ENCODE assay signal across 23 cellular contexts in the genomic region with DNA sequence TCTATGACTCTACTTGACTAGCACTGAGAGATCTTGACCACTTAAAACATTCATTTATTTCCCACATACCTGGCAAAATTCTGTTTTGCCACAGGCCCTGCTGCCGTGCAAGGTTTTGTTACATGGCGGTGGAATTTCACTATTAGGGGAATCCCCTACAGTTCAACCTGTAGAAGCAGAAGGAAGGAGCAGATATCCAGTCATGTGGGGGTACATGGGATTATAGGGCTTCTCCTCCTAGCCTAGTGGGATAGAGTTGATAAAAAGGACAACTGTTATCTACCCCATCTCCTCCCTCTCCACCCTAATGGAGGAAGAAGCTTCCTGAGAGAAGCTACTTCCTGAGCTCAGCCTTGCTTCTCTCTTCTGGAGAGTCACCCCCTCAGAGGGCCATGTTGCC. TPM values are rescaled to one million over a fixed set of nuclear protein-coding genes. Genes with fewer than 3 reads are reported as not detected.
DNase-seq lines count a peak whose midpoint lies in the region; ATAC-seq, FAIRE-seq and TF ChIP-seq lines count a peak whose summit lies in the region.
"Had no signal": no experiment of that assay in that cellular context is flagged by ENCODE, and none has a peak within 500 bp of the region (broad histone marks: within the 10 kb centered on the region; RNA-seq: fewer than 3 reads in every experiment).

No MANE protein-coding gene starts in this region.

- H3K79me2 ChIP-seq in H1 (ENCODE audit: control insufficient read depth in 1 of 2, insufficient read depth in 2 of 2, low read length in 2 of 2) = no peaks in the 10 kb centered on the region
- no peaks in the 10 kb centered on the region for H3K79me2 ChIP-seq in neural progenitor cell (ENCODE audit: low read depth)

- no peak overlapping the region for H2BK5ac ChIP-seq in H1 (ENCODE audit: low read depth, low read length)

- peaks cover 12% of the 10 kb centered on the region for H3K4me1 ChIP-seq in A549
- peaks cover 47% of the 10 kb centered on the region for H3K4me1 ChIP-seq in HUES6 (ENCODE audit: control insufficient read depth, insufficient read depth, low read length)
- peaks cover 3 to 9% (median 7%) of the 10 kb centered on the region in 4 experiments; a peak in 6 of 7 replicates for H3K4me1 ChIP-seq in H1 (replicated peaks in 1 of 4; ENCODE audit: control insufficient read depth in 3 of 4, insufficient read depth in 4 of 4, low read length in 3 of 4)
- peaks cover 11% of the 10 kb centered on the region for H3K4me1 ChIP-seq in neural progenitor cell
- peaks cover 0 to 18% (median 0%) of the 10 kb centered on the region in 12 donors for H3K4me1 ChIP-seq in heart left ventricle

- no peak overlapping the region for H2AK5ac ChIP-seq in H1 (ENCODE audit: low read depth, low read length)

- WGBS in A549 (ENCODE audit: missing lambda C conversion rate) = 97% methylated on average over 2 of the region's 2 CpGs
- 94% methylated on average over 2 of the region's 2 CpGs; no CpG with 5 or more reads in 1 of the 2 experiments for WGBS in H1 (ENCODE audit: extremely low coverage in 1 of 2, insufficient coverage in 1 of 2, insufficient read length in 1 of 2, insufficient replicate concordance in 2 of 2, low coverage in 1 of 2, low lambda C conversion rate in 2 of 2, missing lambda C conversion rate in 1 of 2), 2 experiments
- 86 to 91% (median 89%) methylated on average over 2 of the region's 2 CpGs for WGBS in heart left ventricle, 4 donors

- 0 out of 2 replicates have a peak overlapping the region, but pooled peaks have one; percentile 7 for H2BK12ac ChIP-seq in H1 (ENCODE audit: low read depth, low read length)

- POLR2A ChIA-PET in A549 (lab: Yijun Ruan, JAX) (interaction anchor here (1.4 kb wide), 1 partner anchor 94 kb away, joined by 5 read pairs; a partner anchor contains a TSS), H1 (lab: Charles Lee; ENCODE audit: partially characterized antibody) (interaction anchor here (0.8 to 1.6 kb wide), 4 partner anchors 10 to 93 kb away, joined by 3 to 4 read pairs (median 4); no protein-coding TSS in a partner anchor)

- no peaks in the 10 kb centered on the region for H3K27me3 ChIP-seq in HUES6 (ENCODE audit: control insufficient read depth, insufficient read depth, low read length)
- no peaks in the 10 kb centered on the region for H3K27me3 ChIP-seq in H1 (replicated peaks in 1 of 4; ENCODE audit: control insufficient read depth in 3 of 4, extremely low read depth in 1 of 4, insufficient read depth in 3 of 4, low read length in 3 of 4)
- H3K27me3 ChIP-seq in neural progenitor cell = no peaks in the 10 kb centered on the region
- no peaks in the 10 kb centered on the region for H3K27me3 ChIP-seq in heart left ventricle

- ATAC-seq in A549 (no peak), HG03354 (IDR thresholded peaks at IDR 0.05; ENCODE audit: poor library complexity, severe bottlenecking, unreplicated experiment) (no peak), heart left ventricle (no peak)

- intact Hi-C loops in heart left ventricle (cut with DNase I) = no loop called here

- H3K23me2 ChIP-seq in H1 (ENCODE audit: low read depth, low read length) = no peaks in the 10 kb centered on the region

- peaks cover 30% of the 10 kb centered on the region for H3K4me1 Mint-ChIP-seq in neural progenitor cell
- H3K4me1 Mint-ChIP-seq: CD4-positive, CD25-positive, alpha-beta regulatory T cell had no signal

- no peak overlapping the region for H4K8ac ChIP-seq in H1 (ENCODE audit: extremely low read depth, insufficient read depth, low read length)

- no peak overlapping the region for H2BK120ac ChIP-seq in H1 (replicated peaks; ENCODE audit: low read depth, low read length)

- H3K18ac ChIP-seq in H1 (ENCODE audit: extremely low read depth, low read length) = peak overlapping the region; percentile 38; the same call in 1 of the 2 replicates

- no peaks in the 10 kb centered on the region for H4K20me1 ChIP-seq in H1 (replicated peaks in 1 of 2; ENCODE audit: control insufficient read depth in 1 of 2, insufficient read depth in 2 of 2, low read length in 2 of 2)
- H4K20me1 ChIP-seq in neural progenitor cell (ENCODE audit: low read depth) = no peaks in the 10 kb centered on the region

- no peak overlapping the region for H3K56ac ChIP-seq in H1 (replicated peaks; ENCODE audit: insufficient read length, low read depth, low read length)

- H3K4me3 ChIP-seq in A549 (no peak overlapping the region), HUES6 (ENCODE audit: low read depth, low read length) (no peak overlapping the region), H1 (ENCODE audit: extremely low read depth in 1 of 4, insufficient read depth in 2 of 4, low read depth in 3 of 4, low read length in 4 of 4) (no peak overlapping the region), neural progenitor cell (no peak overlapping the region), heart left ventricle (no peak overlapping the region)

- FAIRE-seq in A549 (lab: Jason Lieb, UNC) (no peak), H1 (lab: Jason Lieb, UNC) (no peak)

- no peak overlapping the region for H3K27ac Mint-ChIP-seq in neural progenitor cell
- H3K27ac Mint-ChIP-seq: CD4-positive, CD25-positive, alpha-beta regulatory T cell; H9; HFFc6 had no signal

- H3K27me3 Mint-ChIP-seq in neural progenitor cell (ENCODE audit: insufficient read depth, low read depth) = peaks cover 7% of the 10 kb centered on the region

- TF ChIP-seq POLR2A in A549 (IDR thresholded peaks at IDR 0.05; ENCODE audit: low read length) (no peak), H1 (IDR thresholded peaks at IDR 0.05; ENCODE audit: control extremely low read depth in 1 of 2, low read depth in 2 of 2, low read length in 2 of 2) (no peak), heart left ventricle (IDR thresholded peaks at IDR 0.05) (no peak)

- H3K36me3 ChIP-seq in HUES6 (ENCODE audit: control insufficient read depth, insufficient read depth, low read length) = no peaks in the 10 kb centered on the region
- H3K36me3 ChIP-seq in H1 (ENCODE audit: control insufficient read depth in 2 of 4, insufficient read depth in 4 of 4, low read length in 3 of 4) = no peaks in the 10 kb centered on the region
- H3K36me3 ChIP-seq in neural progenitor cell = no peaks in the 10 kb centered on the region
- no peaks in the 10 kb centered on the region for H3K36me3 ChIP-seq in heart left ventricle

- no peak overlapping the region for H4K5ac ChIP-seq in H1 (ENCODE audit: insufficient read length, low read depth, low read length)

- DNase-seq in A549 (ENCODE audit: low read depth in 1 of 2, low spot score in 1 of 2) (no peak), H1 (ENCODE audit: low read depth in 1 of 2, low spot score in 2 of 2) (no peak), neural progenitor cell (ENCODE audit: low spot score) (no peak), middle frontal gyrus (ENCODE audit: extremely low spot score, low spot score) (no peak), heart left ventricle (no peak), NCI-H2081 treated with DMSO at 0.1 percent for 48 hours (lab: John Stamatoyannopoulos, UW) (no peak)
- DNase-seq: CD4-positive, CD25-positive, alpha-beta regulatory T cell; DMS153; DND-41; NCI-H1105 treated with DMSO at 0.1 percent for 48 hours; NCI-H1930; NCI-H446; NCI-H524 treated with DMSO at 0.1 percent for 48 hours; NCI-H774 had no signal

- H3K4ac ChIP-seq in H1 (replicated peaks; ENCODE audit: insufficient read length, low read depth, low read length) = no peak overlapping the region

- H3K9ac ChIP-seq in HUES6 (ENCODE audit: low read length) (peak overlapping the region; percentile 16), H1 (replicated peaks in 1 of 4; ENCODE audit: extremely low read depth in 1 of 4, low read depth in 3 of 4, low read length in 3 of 4) (no peak overlapping the region), neural progenitor cell (no peak overlapping the region)

- H2BK20ac ChIP-seq in H1 (ENCODE audit: low read length) = no peak overlapping the region

- H2BK15ac ChIP-seq in H1 (ENCODE audit: low read length) = no peak overlapping the region; the same call in 1 of the 2 replicates

- no peak overlapping the region for H3K14ac ChIP-seq in H1 (ENCODE audit: insufficient read length)

- H2AFZ ChIP-seq in H1 (ENCODE audit: low read length) (no peak overlapping the region), neural progenitor cell (replicated peaks) (peak overlapping the region; percentile 77)

- CTCF ChIA-PET in A549 (lab: Yijun Ruan, JAX) = interaction anchor here (0.7 to 11.4 kb wide), 12 partner anchors 11 to 236 kb away, joined by 3 to 140 read pairs (median 4); a partner anchor contains a TSS
- CTCF ChIA-PET in H1 (lab: Charles Lee; ENCODE audit: partially characterized antibody) = interaction anchor here (1.0 to 35.1 kb wide), 7 partner anchors 9 to 239 kb away, joined by 3 to 828 read pairs (median 4); a partner anchor contains a TSS

- no peak overlapping the region for H3K23ac ChIP-seq in H1 (ENCODE audit: insufficient read length)

- TF ChIP-seq EP300 in A549 (IDR thresholded peaks at IDR 0.05) (no peak), H1 (IDR thresholded peaks at IDR 0.05; ENCODE audit: borderline replicate concordance in 1 of 2, low read depth in 2 of 2, low read length in 2 of 2) (no peak)

- H3K4me2 ChIP-seq in A549 = peak overlapping the region; percentile 41; the same call in 1 of the 3 replicates
- H3K4me2 ChIP-seq in H1 (ENCODE audit: insufficient read depth in 1 of 2, low read depth in 2 of 2, low read length in 2 of 2) = peak overlapping the region in 1 of 2 experiments; percentile 44; a peak in 2 of 4 replicates
- peak overlapping the region; percentile 47 for H3K4me2 ChIP-seq in neural progenitor cell

- no peak for TF ChIP-seq RAD21 in A549 (conservative IDR thresholded peaks at IDR 0.05 in 1 of 2, IDR thresholded peaks at IDR 0.05 in 1 of 2)
- TF ChIP-seq RAD21 in H1 (IDR thresholded peaks at IDR 0.05 in 1 of 2, conservative IDR thresholded peaks at IDR 0.05 in 1 of 2; ENCODE audit: low read depth in 2 of 2, low read length in 2 of 2) = no peak

- H3K4me3 Mint-ChIP-seq in neural progenitor cell = no peak overlapping the region
- H3K4me3 Mint-ChIP-seq: CD4-positive, CD25-positive, alpha-beta regulatory T cell; H9; HFFc6 had no signal

- H3K9me3 ChIP-seq in A549 (no peaks in the 10 kb centered on the region), HUES6 (ENCODE audit: control insufficient read depth, insufficient read depth, low read depth, low read length) (no peaks in the 10 kb centered on the region), H1 (ENCODE audit: insufficient read depth in 2 of 2, low read depth in 1 of 2, low read length in 1 of 2) (no peaks in the 10 kb centered on the region), neural progenitor cell (ENCODE audit: low read depth) (no peaks in the 10 kb centered on the region), heart left ventricle (no peaks in the 10 kb centered on the region)

- H3F3A ChIP-seq in neural progenitor cell (ENCODE audit: low read depth) = no peaks in the 10 kb centered on the region

- no peaks in the 10 kb centered on the region for H3K9me3 Mint-ChIP-seq in neural progenitor cell
- H3K9me3 Mint-ChIP-seq: CD4-positive, CD25-positive, alpha-beta regulatory T cell; H9; HFFc6 had no signal

- no peaks in the 10 kb centered on the region for H3K79me1 ChIP-seq in H1 (ENCODE audit: low read depth, low read length)

- no peaks in the 10 kb centered on the region for H3K36me3 Mint-ChIP-seq in neural progenitor cell
- H3K36me3 Mint-ChIP-seq: CD4-positive, CD25-positive, alpha-beta regulatory T cell had no signal

- TF ChIP-seq CTCF in A549 (IDR thresholded peaks at IDR 0.05) (no peak), H1 (IDR thresholded peaks at IDR 0.05; ENCODE audit: control extremely low read depth in 1 of 3, insufficient read depth in 1 of 3, low read depth in 1 of 3, low read length in 3 of 3) (no peak), neural progenitor cell (IDR thresholded peaks at IDR 0.05) (no peak), heart left ventricle (IDR thresholded peaks at IDR 0.05) (no peak)

- no peak overlapping the region for H4K91ac ChIP-seq in H1 (replicated peaks; ENCODE audit: insufficient read length, low read length)

- H3K27ac ChIP-seq in A549 (peak overlapping the region in 1 of 2 experiments; percentile 73; a peak in 3 of 6 replicates), HUES6 (ENCODE audit: low read depth, low read length) (no peak overlapping the region), H1 (ENCODE audit: low read depth, low read length) (no peak overlapping the region), neural progenitor cell (no peak overlapping the region), heart left ventricle (no peak overlapping the region)

RNA-seq across cellular contexts. Expression of a gene that starts 17.7 kb away (rescaled TPM):
- polyA plus RNA-seq in A549 (2011; rRNA removed) = not detected in 2 replicates
- polyA plus RNA-seq in A549 (2012; cell fraction: cytosol; rRNA removed) = not detected in 2 replicates
- polyA plus RNA-seq in A549 (2012; cell fraction: nucleus; rRNA removed) = not detected in 2 replicates
- polyA plus RNA-seq in A549 (2017; fragmentation: RNase III; extraction: RNeasy Plus Mini Kit Qiagen cat#74134 plus additional on column Dnase treatment) = not detected in 3 replicates
- not detected in 2 replicates for polyA minus RNA-seq in A549 (2011; rRNA and poly(A)+ RNA removed)
- not detected in 2 replicates for total RNA-seq in H1 (2021; fragmentation: NEBNext Ultra II Directional; extraction: Animal tissue kit (Norgen Biotek cat#: 25700))
- 0.12 and 0.20 TPM in 2 replicates for polyA plus RNA-seq in H1 (2011; rRNA removed)
- polyA plus RNA-seq in H1 (2011; cell fraction: cytosol; rRNA removed) = not detected
- polyA plus RNA-seq in H1 (2011; cell fraction: nucleus; rRNA removed) = 0.24 TPM
- polyA plus RNA-seq in H1 (2012, experiment 1 of 2) = 0.13 TPM in 1 of 4 replicates, not detected in the others
- polyA plus RNA-seq in H1 (2012, experiment 2 of 2) = not detected
- polyA plus RNA-seq in H1 (2013, experiment 1 of 2) = not detected
- not detected for polyA plus RNA-seq in H1 (2013, experiment 2 of 2)
- polyA minus RNA-seq in H1 (2011; rRNA and poly(A)+ RNA removed) = 0.25 TPM in 1 of 2 replicates, not detected in the other
- polyA minus RNA-seq in H1 (2011; cell fraction: cytosol; rRNA and poly(A)+ RNA removed) = not detected
- polyA minus RNA-seq in H1 (2011; cell fraction: nucleus; rRNA and poly(A)+ RNA removed) = not detected
- 0.12 TPM in 1 of 2 replicates, not detected in the other for total RNA-seq in neural progenitor cell (ENCODE audit: low replicate concordance)
- total RNA-seq in heart left ventricle = 1 to 10 TPM in 1 of 9 donors, under 1 TPM in 4, not detected in 4; 0.23 to 2.1 (median 0.40) TPM
- polyA plus RNA-seq in heart left ventricle = 1 to 10 TPM in 1 of 2 donors, under 1 TPM in 1; 0.07 to 3.4 TPM
- total RNA-seq: CD4-positive, CD25-positive, alpha-beta regulatory T cell; H9; HepG2; HFFc6; HT-29; LHCN-M2; MCF 10A had no signal
- polyA plus RNA-seq: BJ; CD4-positive, CD25-positive, alpha-beta regulatory T cell had no signal

RNA-seq across cellular contexts. Expression of a gene that starts 25.7 kb away (rescaled TPM):
- polyA plus RNA-seq in A549 (2011; rRNA removed) = 256 and 314 TPM in 2 replicates
- polyA plus RNA-seq in A549 (2012; cell fraction: cytosol; rRNA removed) = 293 and 304 TPM in 2 replicates
- polyA plus RNA-seq in A549 (2012; cell fraction: nucleus; rRNA removed) = 86.8 and 153 TPM in 2 replicates
- polyA plus RNA-seq in A549 (2017; fragmentation: RNase III; extraction: RNeasy Plus Mini Kit Qiagen cat#74134 plus additional on column Dnase treatment) = 217 to 254 TPM (median 251 TPM) in 3 replicates
- polyA minus RNA-seq in A549 (2011; rRNA and poly(A)+ RNA removed) = 59.2 and 75.3 TPM in 2 replicates
- total RNA-seq in H1 (2021; fragmentation: NEBNext Ultra II Directional; extraction: Animal tissue kit (Norgen Biotek cat#: 25700)) = 84.4 and 91.9 TPM in 2 replicates
- polyA plus RNA-seq in H1 (2011; rRNA removed) = 177 and 297 TPM in 2 replicates
- polyA plus RNA-seq in H1 (2011; cell fraction: cytosol; rRNA removed) = 184 TPM
- polyA plus RNA-seq in H1 (2011; cell fraction: nucleus; rRNA removed) = 93.7 TPM
- polyA plus RNA-seq in H1 (2012, experiment 1 of 2) = 116 to 164 TPM (median 142 TPM) in 4 replicates
- polyA plus RNA-seq in H1 (2012, experiment 2 of 2) = 67.4 TPM
- 117 TPM for polyA plus RNA-seq in H1 (2013, experiment 1 of 2)
- polyA plus RNA-seq in H1 (2013, experiment 2 of 2) = 125 TPM
- polyA minus RNA-seq in H1 (2011; rRNA and poly(A)+ RNA removed) = 57.6 and 83.0 TPM in 2 replicates
- 33.0 TPM for polyA minus RNA-seq in H1 (2011; cell fraction: cytosol; rRNA and poly(A)+ RNA removed)
- 29.9 TPM for polyA minus RNA-seq in H1 (2011; cell fraction: nucleus; rRNA and poly(A)+ RNA removed)
- 34.4 and 46.8 TPM in 2 replicates for total RNA-seq in neural progenitor cell (ENCODE audit: low replicate concordance)
- total RNA-seq in heart left ventricle = 100 to 1,000 TPM; 130 to 267 (median 221) TPM
- 100 to 1,000 TPM; 510 to 549 TPM for polyA plus RNA-seq in heart left ventricle

RNA-seq across cellular contexts. Expression of a gene that starts 42.4 kb away (rescaled TPM):
- polyA plus RNA-seq in A549 (2011; rRNA removed) = 176 and 188 TPM in 2 replicates
- 15.3 and 21.3 TPM in 2 replicates for polyA plus RNA-seq in A549 (2012; cell fraction: cytosol; rRNA removed)
- 7.4 and 12.9 TPM in 2 replicates for polyA plus RNA-seq in A549 (2012; cell fraction: nucleus; rRNA removed)
- polyA plus RNA-seq in A549 (2017; fragmentation: RNase III; extraction: RNeasy Plus Mini Kit Qiagen cat#74134 plus additional on column Dnase treatment) = 47.2 to 71.8 TPM (median 61.0 TPM) in 3 replicates
- 96.7 and 113 TPM in 2 replicates for polyA minus RNA-seq in A549 (2011; rRNA and poly(A)+ RNA removed)
- 0.33 and 0.43 TPM in 2 replicates for total RNA-seq in H1 (2021; fragmentation: NEBNext Ultra II Directional; extraction: Animal tissue kit (Norgen Biotek cat#: 25700))
- polyA plus RNA-seq in H1 (2011; rRNA removed) = 0.20 and 0.30 TPM in 2 replicates
- polyA plus RNA-seq in H1 (2011; cell fraction: cytosol; rRNA removed) = 0.21 TPM
- 0.13 TPM for polyA plus RNA-seq in H1 (2011; cell fraction: nucleus; rRNA removed)
- polyA plus RNA-seq in H1 (2012, experiment 1 of 2) = 0.26 to 0.43 TPM (median 0.33 TPM) in 4 replicates
- polyA plus RNA-seq in H1 (2012, experiment 2 of 2) = 0.20 TPM
- 0.39 TPM for polyA plus RNA-seq in H1 (2013, experiment 1 of 2)
- polyA plus RNA-seq in H1 (2013, experiment 2 of 2) = 0.59 TPM
- 0.22 and 0.44 TPM in 2 replicates for polyA minus RNA-seq in H1 (2011; rRNA and poly(A)+ RNA removed)
- polyA minus RNA-seq in H1 (2011; cell fraction: cytosol; rRNA and poly(A)+ RNA removed) = not detected
- 1.5 TPM for polyA minus RNA-seq in H1 (2011; cell fraction: nucleus; rRNA and poly(A)+ RNA removed)
- total RNA-seq in neural progenitor cell (ENCODE audit: low replicate concordance) = 0.28 and 0.56 TPM in 2 replicates
- 1 to 10 TPM; 1.6 to 4.8 (median 2.3) TPM for total RNA-seq in heart left ventricle
- polyA plus RNA-seq in heart left ventricle = 1 to 10 TPM in 1 of 2 donors, under 1 TPM in 1; 1.00 to 1.9 TPM
- total RNA-seq: CD4-positive, CD25-positive, alpha-beta regulatory T cell had no signal
